In genomic region chr12:23760495-23760894, GRCh38 we compare ENCODE assay signal across 19 cellular contexts.
DNase-seq lines count a peak whose midpoint lies in the region; ATAC-seq, FAIRE-seq and TF ChIP-seq lines count a peak whose summit lies in the region.
"Had no signal": no experiment of that assay in that cellular context is flagged by ENCODE, and none has a peak within 500 bp of the region (broad histone marks: within the 10 kb centered on the region; RNA-seq: fewer than 3 reads in every experiment).

No MANE protein-coding gene starts in this region.

- no peak overlapping the region for H3K9ac ChIP-seq in HepG2 (ENCODE audit: insufficient read depth, low read depth, low read length)

- no peak overlapping the region for H3K4me3 ChIP-seq in HepG2 (replicated peaks in 1 of 3; ENCODE audit: insufficient read depth in 1 of 3, low read depth in 2 of 3, low read length in 3 of 3)
- no peak overlapping the region for H3K4me3 ChIP-seq in right lobe of liver
- H3K4me3 ChIP-seq in fibroblast of pulmonary artery (replicated peaks; ENCODE audit: low read depth, low read length), result no peak overlapping the region
- H3K4me3 ChIP-seq in upper lobe of right lung, result no peak overlapping the region
- no peak overlapping the region for H3K4me3 ChIP-seq in aorta (ENCODE audit: low read length in 2 of 2)
- H3K4me3 ChIP-seq: tibial artery had no signal

- no peak for TF ChIP-seq POLR2A in HepG2 (IDR thresholded peaks at IDR 0.05; ENCODE audit: insufficient read depth in 1 of 2, low read depth in 2 of 2, low read length in 2 of 2)
- TF ChIP-seq POLR2A in right lobe of liver (IDR thresholded peaks at IDR 0.05), result no peak

- intact Hi-C loops in HepG2 (cut with micrococcal nuclease; ENCODE audit: unreplicated experiment) (no loop called here), right lobe of liver (cut with DNase I) (no loop called here), upper lobe of right lung (cut with DNase I) (no loop called here), aorta (cut with DNase I) (no loop called here)

- H3K36me3 ChIP-seq in HepG2 (replicated peaks in 1 of 2; ENCODE audit: control insufficient read depth in 1 of 2, insufficient read depth in 2 of 2, low read length in 2 of 2), result peaks cover 0 to 15% of the 10 kb centered on the region in 2 experiments; a peak in 4 of 5 replicates
- H3K36me3 ChIP-seq in right lobe of liver, result no peaks in the 10 kb centered on the region
- H3K36me3 ChIP-seq in upper lobe of right lung, result no peaks in the 10 kb centered on the region
- no peaks in the 10 kb centered on the region for H3K36me3 ChIP-seq in aorta (ENCODE audit: control insufficient read depth in 1 of 2, insufficient read depth in 2 of 2, low read length in 1 of 2)
- H3K36me3 ChIP-seq: tibial artery had no signal

- FAIRE-seq in HepG2 (lab: Jason Lieb, UNC), result no peak
- FAIRE-seq: frontal cortex had no signal

- H3K27me3 ChIP-seq in HepG2 (ENCODE audit: control insufficient read depth in 1 of 2, insufficient read depth in 2 of 2, low read length in 2 of 2), result no peaks in the 10 kb centered on the region
- no peaks in the 10 kb centered on the region for H3K27me3 ChIP-seq in right lobe of liver
- no peaks in the 10 kb centered on the region for H3K27me3 ChIP-seq in upper lobe of right lung
- no peaks in the 10 kb centered on the region for H3K27me3 ChIP-seq in aorta (ENCODE audit: control insufficient read depth in 1 of 2, insufficient read depth in 2 of 2, low read length in 1 of 2)
- H3K27me3 ChIP-seq: tibial artery had no signal

- POLR2A ChIA-PET in HepG2 (lab: Yijun Ruan, JAX), result no interaction called here

- H3K27ac ChIP-seq in HepG2 (ENCODE audit: extremely low read length, insufficient read depth, low read length), result no peak overlapping the region
- H3K27ac ChIP-seq in right lobe of liver, result no peak overlapping the region
- H3K27ac ChIP-seq in upper lobe of right lung, result no peak overlapping the region
- no peak overlapping the region for H3K27ac ChIP-seq in aorta (ENCODE audit: low read depth in 1 of 2, low read length in 2 of 2)
- H3K27ac ChIP-seq: tibial artery had no signal

- no peak for TF ChIP-seq EP300 in HepG2 (IDR thresholded peaks at IDR 0.05; ENCODE audit: low read depth in 2 of 2, low read length in 2 of 2)
- no peak for TF ChIP-seq EP300 in HepG2 (CRISPR knock-in tag; IDR thresholded peaks at IDR 0.05; ENCODE audit: borderline replicate concordance)

- in situ Hi-C loops in HepG2 (cut with HindIII; ENCODE audit: extremely low pct_ligation_motif_present, low pct_unique_long_range_greater_than_20kb), result no loop called here

- TF ChIP-seq RAD21 in HepG2 (CRISPR knock-in tag; IDR thresholded peaks at IDR 0.05), result no peak

- H3K4me1 ChIP-seq in HepG2 (ENCODE audit: insufficient read depth, low read length) (peaks cover 19% of the 10 kb centered on the region), right lobe of liver (peaks cover 0 to 10% (median 0%) of the 10 kb centered on the region in 4 donors), upper lobe of right lung (no peaks in the 10 kb centered on the region), aorta (ENCODE audit: control insufficient read depth in 1 of 2, insufficient read depth in 2 of 2, low read length in 2 of 2) (no peaks in the 10 kb centered on the region)

- no TSS peak for BruUV-seq in HepG2 (replicated peaks; lab: Mats Ljungman, UMichigan)

- H2AFZ ChIP-seq in HepG2 (ENCODE audit: low read length), result no peak overlapping the region

- H3K9me3 ChIP-seq in HepG2 (ENCODE audit: low read length) (no peaks in the 10 kb centered on the region), right lobe of liver (no peaks in the 10 kb centered on the region), upper lobe of right lung (no peaks in the 10 kb centered on the region), aorta (ENCODE audit: control insufficient read depth, low read length) (no peaks in the 10 kb centered on the region)
- H3K9me3 ChIP-seq: tibial artery had no signal

- no peaks in the 10 kb centered on the region for H3K79me2 ChIP-seq in HepG2 (ENCODE audit: insufficient read depth, low read length)

- CTCF ChIA-PET in HepG2 (lab: Yijun Ruan, JAX; ENCODE audit: low intra/inter-chr PET ratio, low total read pairs), result no interaction called here

- H4K20me1 ChIP-seq in HepG2 (ENCODE audit: insufficient read depth, low read length), result peaks cover 4% of the 10 kb centered on the region; the same call in 1 of the 2 replicates

- 96% methylated on average over 1 of the region's 1 CpG for WGBS in HepG2 (ENCODE audit: low lambda C conversion rate)
- 75% methylated on average over 1 of the region's 1 CpG for WGBS in right lobe of liver (ENCODE audit: insufficient coverage, low coverage, low lambda C conversion rate, missing lambda C conversion rate)
- WGBS in aorta, 2 donors, result 4 to 7% methylated on average over 1 of the region's 1 CpG

- TF ChIP-seq CTCF in HepG2 (CRISPR knock-in tag; IDR thresholded peaks at IDR 0.05), result no peak
- no peak for TF ChIP-seq CTCF in right lobe of liver (IDR thresholded peaks at IDR 0.05)
- no peak for TF ChIP-seq CTCF in fibroblast of pulmonary artery (IDR thresholded peaks at IDR 0.05; ENCODE audit: low read length, missing control alignments)
- no peak for TF ChIP-seq CTCF in upper lobe of right lung (IDR thresholded peaks at IDR 0.05)

- DNase-seq in HepG2 (ENCODE audit: low spot score), result no peak
- no peak for DNase-seq in right lobe of liver
- DNase-seq in NCI-H446 (lab: John Stamatoyannopoulos, UW), result peak; percentile 48 to 76
- peak; percentile 31 for DNase-seq in fibroblast of pulmonary artery (ENCODE audit: low read depth)
- DNase-seq in upper lobe of right lung, result no peak
- no peak for DNase-seq in aorta
- DNase-seq in CD1c-positive myeloid dendritic cell (ENCODE audit: extremely low spot score), result no peak
- no peak for DNase-seq in stimulated activated naive CD8-positive, alpha-beta T cell treated with anti-CD3 and anti-CD28 coated beads, Interleukin-15, Interleukin-2, amounts not matched to agents 100 U/mL and 50 U/mL, for 24 hours
- DNase-seq: activated naive CD4-positive, alpha-beta T cell treated with anti-CD3 and anti-CD28 coated beads, Interleukin-2, amount 10 ng/mL, durations not matched to agents 7 days and 5 days; caudate nucleus; DMS79 treated with DMSO at 0.1 percent for 48 hours; islet precursor cell; NCI-H1417; SHP77 treated with DMSO at 0.1 percent for 48 hours; stimulated activated CD4-positive, alpha-beta T cell treated with anti-CD3 and anti-CD28 coated beads, Interleukin-4, amount 100 ng/mL, for 4 hours; T-helper 2 cell; tibial artery had no signal

- ATAC-seq in HepG2, result no peak
- ATAC-seq in right lobe of liver, result no peak
- ATAC-seq in upper lobe of right lung, result peak; percentile 55
- ATAC-seq in aorta (ENCODE audit: low FRiP score), result no peak
- no peak for ATAC-seq in stimulated activated naive CD8-positive, alpha-beta T cell treated with anti-CD3 and anti-CD28 coated beads, Interleukin-15, Interleukin-2, amounts not matched to agents 100 U/mL and 50 U/mL, for 24 hours
- ATAC-seq: activated CD4-positive, CD25-positive, alpha-beta regulatory T cell treated with anti-CD3 and anti-CD28 coated beads, Interleukin-2, amount 50 U/mL, for 24 hours had no signal

- H3K4me2 ChIP-seq in HepG2 (ENCODE audit: low read depth, low read length), result no peak overlapping the region

TF ChIP-seq in HepG2, 621 proteins besides CTCF, POLR2A, EP300 and RAD21:
- TF ChIP-seq CHCHD3 (CRISPR knock-in tag; IDR thresholded peaks at IDR 0.05) (no peak), RBM22 (optimal IDR thresholded peaks at IDR 0.05; ENCODE audit: low read length) (peak; percentile 71)

Comparison
In these comparisons a context has a peak if more than half of its experiments do, and no peak if none do; other contexts are left out.
1. DNase-seq: peak in NCI-H446 (2 of 2) and fibroblast of pulmonary artery (single experiment); none in HepG2 (single experiment), right lobe of liver (0 of 3), upper lobe of right lung (single experiment), aorta (0 of 2), CD1c-positive myeloid dendritic cell (single experiment) and stimulated activated naive CD8-positive, alpha-beta T cell treated with anti-CD3 and anti-CD28 coated beads, Interleukin-15, Interleukin-2, amounts not matched to agents 100 U/mL and 50 U/mL, for 24 hours (single experiment).